In genomic region chr7:100965723-100966541, GRCh38 we compare ENCODE assay signal across 8 cellular contexts. TPM values are rescaled to one million over a fixed set of nuclear protein-coding genes. Genes with fewer than 3 reads are reported as not detected.
DNase-seq lines count a peak whose midpoint lies in the region; ATAC-seq and TF ChIP-seq lines count a peak whose summit lies in the region.

No MANE protein-coding gene starts in this region.

- H3K9me3 ChIP-seq in fibroblast of lung (ENCODE audit: control insufficient read depth, insufficient read depth, low read depth, low read length) (no peaks in the 10 kb centered on the region), neural cell (ENCODE audit: low read length) (no peaks in the 10 kb centered on the region), suprapubic skin (no peaks in the 10 kb centered on the region)

- DNase-seq in GM03348 (ENCODE audit: low spot score), result peak; percentile 90
- DNase-seq in HT-29 (ENCODE audit: low spot score), result peak; percentile 94
- DNase-seq in activated CD8-positive, alpha-beta memory T cell treated with anti-CD3 and anti-CD28 coated beads for 24 hours, result peak; percentile 92
- peak; percentile 25 for DNase-seq in fibroblast of lung (ENCODE audit: low read depth in 2 of 2)
- peak in 1 of 2 donors; percentile 85 for DNase-seq in suprapubic skin (ENCODE audit: low spot score in 2 of 2)

- H3K79me2 ChIP-seq in fibroblast of lung (ENCODE audit: control insufficient read depth, insufficient read depth, low read length) (no peaks in the 10 kb centered on the region), neural cell (replicated peaks; ENCODE audit: insufficient read depth, low read length) (no peaks in the 10 kb centered on the region)

- WGBS in suprapubic skin, result under 1% methylated on average over 36 of the region's 58 CpGs

- H3K36me3 ChIP-seq in fibroblast of lung (ENCODE audit: control insufficient read depth, insufficient read depth, low read length), result no peaks in the 10 kb centered on the region
- no peaks in the 10 kb centered on the region for H3K36me3 ChIP-seq in neural cell (ENCODE audit: insufficient read depth, low read length)
- no peaks in the 10 kb centered on the region for H3K36me3 ChIP-seq in suprapubic skin

- no peaks in the 10 kb centered on the region for H3F3A ChIP-seq in neural cell (ENCODE audit: insufficient read depth, low read length, poor library complexity, severe bottlenecking)

- no peak for TF ChIP-seq POLR2A in suprapubic skin (IDR thresholded peaks at IDR 0.05)

- H3K27ac ChIP-seq in fibroblast of lung (ENCODE audit: insufficient read depth, low read length) (no peak overlapping the region), neural cell (ENCODE audit: low read length) (no peak overlapping the region), suprapubic skin (no peak overlapping the region)

- TF ChIP-seq CTCF in fibroblast of lung (conservative IDR thresholded peaks at IDR 0.05 in 1 of 2, IDR thresholded peaks at IDR 0.05 in 1 of 2; ENCODE audit: low read depth in 1 of 2, low read length in 2 of 2) (peak; percentile 58 to 62), neural cell (IDR thresholded peaks at IDR 0.05; ENCODE audit: poor library complexity, severe bottlenecking) (peak; percentile 67), suprapubic skin (IDR thresholded peaks at IDR 0.05) (peak; percentile 37 to 96)

- H3K9ac ChIP-seq in fibroblast of lung (ENCODE audit: insufficient read depth, low read length) (no peak overlapping the region), neural cell (ENCODE audit: low read length) (peak overlapping the region; percentile 32)

- H3K4me2 ChIP-seq in fibroblast of lung (ENCODE audit: extremely low read depth, insufficient read depth, low read length) (peak overlapping the region; percentile 15), neural cell (ENCODE audit: low read length) (peak overlapping the region; percentile 22)

- H2AFZ ChIP-seq in fibroblast of lung (ENCODE audit: low read length) (peak overlapping the region; percentile 35), neural cell (ENCODE audit: low read depth, low read length) (no peak overlapping the region)

- H3K27me3 ChIP-seq in fibroblast of lung (ENCODE audit: control insufficient read depth, insufficient read depth, low read length) (peaks cover 32% of the 10 kb centered on the region), neural cell (ENCODE audit: insufficient read depth, low read depth, low read length) (peaks cover 51% of the 10 kb centered on the region), suprapubic skin (peaks cover 79% of the 10 kb centered on the region)

- H3K9me2 ChIP-seq in neural cell (ENCODE audit: insufficient read depth, low read length), result no peaks in the 10 kb centered on the region

- TF ChIP-seq EP300 in neural cell (conservative IDR thresholded peaks at IDR 0.05; ENCODE audit: poor library complexity, severe bottlenecking) (no peak), suprapubic skin (IDR thresholded peaks at IDR 0.05) (no peak)

- no peak overlapping the region for H3K4me3 ChIP-seq in fibroblast of lung (replicated peaks in 1 of 4; ENCODE audit: control extremely low read depth in 1 of 4, insufficient read depth in 1 of 4, low read depth in 3 of 4, low read length in 4 of 4)
- peak overlapping the region; percentile 60 for H3K4me3 ChIP-seq in neural cell (ENCODE audit: low read length)
- peak overlapping the region; percentile 38 for H3K4me3 ChIP-seq in suprapubic skin

- H3K4me1 ChIP-seq in fibroblast of lung (ENCODE audit: control insufficient read depth, extremely low read depth, insufficient read depth, low read length) (no peaks in the 10 kb centered on the region), suprapubic skin (peaks cover 16% of the 10 kb centered on the region)

- peak; percentile 48 for TF ChIP-seq RAD21 in neural cell (conservative IDR thresholded peaks at IDR 0.05)

- ATAC-seq in GM21737 (IDR thresholded peaks at IDR 0.05; ENCODE audit: unreplicated experiment) (no peak), GM21576 (IDR thresholded peaks at IDR 0.05; ENCODE audit: unreplicated experiment) (no peak)

- H4K20me1 ChIP-seq in fibroblast of lung (ENCODE audit: control insufficient read depth, extremely low read depth, insufficient read depth, low read length) (no peaks in the 10 kb centered on the region), neural cell (ENCODE audit: insufficient read depth) (no peaks in the 10 kb centered on the region)

TF ChIP-seq in neural cell, 6 proteins besides CTCF, POLR2A, EP300 and RAD21:
- TF ChIP-seq TAF1 (IDR thresholded peaks at IDR 0.05; ENCODE audit: low read depth) (no peak), SMC3 (conservative IDR thresholded peaks at IDR 0.05; ENCODE audit: poor library complexity) (peak; percentile 62), POLR2AphosphoS5 (IDR thresholded peaks at IDR 0.05) (no peak), EZH2 (IDR thresholded peaks at IDR 0.05; ENCODE audit: borderline replicate concordance, insufficient read depth, low read length, poor library complexity, severe bottlenecking) (peak; percentile 65)

RNA-seq across cellular contexts. Expression of gene MUC12, which starts 3.4 kb away (rescaled TPM):
- total RNA-seq in HT-29 (2014; rRNA removed; shearing (Covaris generic)), result 19.2 and 29.8 TPM in 2 replicates
- total RNA-seq in fibroblast of lung (0.50 and 0.51 TPM in 2 replicates), suprapubic skin (not detected)
- polyA plus RNA-seq in fibroblast of lung (0.95 and 1.6 TPM in 2 replicates), neural cell (not detected in 2 replicates)
- 3.7 and 6.7 TPM in 2 replicates for polyA plus RNA-seq in fibroblast of lung (2012)
- polyA minus RNA-seq in fibroblast of lung (ENCODE audit: low replicate concordance) (1.5 and 3.4 TPM in 2 replicates), neural cell (not detected in 2 replicates)

RNA-seq across cellular contexts. Expression of gene MUC3A, which starts 16.6 kb away (rescaled TPM):
- 6.9 and 7.3 TPM in 2 replicates for total RNA-seq in HT-29 (2014; rRNA removed; shearing (Covaris generic))
- not detected in 2 replicates for total RNA-seq in fibroblast of lung
- 0.02 TPM in 1 of 2 replicates, not detected in the other for polyA plus RNA-seq in fibroblast of lung
- polyA plus RNA-seq in fibroblast of lung (2012), result not detected in 2 replicates
- not detected in 2 replicates for polyA minus RNA-seq in fibroblast of lung (ENCODE audit: low replicate concordance)
- polyA plus RNA-seq in neural cell, result not detected in 2 replicates
- polyA minus RNA-seq in neural cell, result not detected in 2 replicates
- total RNA-seq in suprapubic skin, result not detected

RNA-seq across cellular contexts. Expression of gene MUC17, which starts 53.9 kb away (rescaled TPM):
- total RNA-seq in HT-29 (2014; rRNA removed; shearing (Covaris generic)), result 0.23 and 0.44 TPM in 2 replicates
- total RNA-seq in fibroblast of lung, result not detected in 2 replicates
- polyA plus RNA-seq in fibroblast of lung, result not detected in 2 replicates
- polyA plus RNA-seq in fibroblast of lung (2012), result not detected in 2 replicates
- not detected in 2 replicates for polyA minus RNA-seq in fibroblast of lung (ENCODE audit: low replicate concordance)
- polyA plus RNA-seq in neural cell, result not detected in 2 replicates
- polyA minus RNA-seq in neural cell, result not detected in 2 replicates
- under 1 TPM; 0.08 to 0.25 (median 0.14) TPM for total RNA-seq in suprapubic skin

Comparison
In these comparisons a context has a peak if more than half of its experiments do, and no peak if none do; other contexts are left out.
1. H3K4me3 ChIP-seq: peak in neural cell (single experiment) and suprapubic skin (single experiment); none in fibroblast of lung (0 of 4).
2. RNA of gene MUC12, which starts 3.4 kb away (total RNA-seq): 19.2 to 29.8 TPM in HT-29; 0.50 to 0.51 TPM in fibroblast of lung and not detected in suprapubic skin; every median in the first group is over 10 times any median in the second.
3. Peak in every context shown above with its lines, with median percentiles within 50 percentile points of each other: CTCF ChIP-seq.